8 cellular contexts compared by ENCODE assay signal in genomic region chr11:92451081-92451480, GRCh38.
"Had no signal": no experiment of that assay in that cellular context is flagged by ENCODE, and none has a peak within 500 bp of the region (broad histone marks: within the 10 kb centered on the region; RNA-seq: fewer than 3 reads in every experiment).

No MANE protein-coding gene starts in this region.

- FAIRE-seq: G401.6, GM12878, GM12891, GM12892, GM18507, GM19239 had no signal

- H3K4me3 ChIP-seq: GM12878 had no signal

- DNase-seq: GDM1, GF-D8 had no signal

- ATAC-seq: GM12878 had no signal
